In the genomic region with DNA sequence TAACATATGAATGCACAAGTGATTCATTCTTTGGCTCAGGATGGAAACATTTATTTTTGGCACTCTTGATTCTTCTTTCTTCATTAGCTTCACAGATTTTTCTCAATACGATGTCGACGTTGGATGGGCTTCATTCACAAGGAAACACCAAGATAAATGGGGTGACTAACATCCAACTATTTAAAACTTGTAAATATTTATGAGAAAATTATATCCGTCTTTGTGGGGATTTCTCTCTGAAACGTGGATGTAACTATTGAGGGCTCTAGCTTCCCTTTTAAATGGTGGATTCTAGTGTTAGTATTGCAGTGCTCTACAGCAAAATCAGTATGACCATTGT, we compare ENCODE assay signal across 12 cellular contexts. TPM values are rescaled to one million over a fixed set of nuclear protein-coding genes. Genes with fewer than 3 reads are reported as not detected.
"Had no signal": no experiment of that assay in that cellular context is flagged by ENCODE, and none has a peak within 500 bp of the region (broad histone marks: within the 10 kb centered on the region; RNA-seq: fewer than 3 reads in every experiment).

No MANE protein-coding gene starts in this region.

- H3K9me3 ChIP-seq: colonic mucosa, esophagus squamous epithelium had no signal

- H3K36me3 Mint-ChIP-seq: mesothelial cell of epicardium had no signal

- H3K4me3 Mint-ChIP-seq: mesothelial cell of epicardium, neural crest cell, T-helper 17 cell, WTC11 had no signal

- H3K4me1 ChIP-seq: colonic mucosa had no signal

- H3K36me3 ChIP-seq: colonic mucosa, esophagus squamous epithelium had no signal

- DNase-seq: activated CD4-positive, alpha-beta T cell treated with anti-CD3 and anti-CD28 coated beads, Interleukin-2, amount 50 U/mL, for 1 hour; activated naive CD4-positive, alpha-beta T cell treated with anti-CD3 and anti-CD28 coated beads, Interleukin-2, amount 50 U/mL, for 16 hours; aorta; caudate nucleus; colonic mucosa; esophagus squamous epithelium; stimulated activated CD4-positive, alpha-beta T cell treated with anti-CD3 and anti-CD28 coated beads, Interleukin-2, amount 100 ng/mL, for 48 hours; stimulated activated CD8-positive, alpha-beta memory T cell treated with anti-CD3 and anti-CD28 coated beads, Interleukin-4, amount 100 ng/mL, for 48 hours; T-helper 17 cell had no signal

- H3K27me3 Mint-ChIP-seq: T-helper 17 cell had no signal

- ATAC-seq: T-helper 17 cell, WTC11 had no signal

- H3K27ac Mint-ChIP-seq: mesothelial cell of epicardium, T-helper 17 cell, WTC11 had no signal

- H3K4me3 ChIP-seq: colonic mucosa, esophagus squamous epithelium had no signal

- H3K27me3 ChIP-seq: colonic mucosa, esophagus squamous epithelium had no signal

- H3K27ac ChIP-seq: colonic mucosa had no signal

RNA-seq across cellular contexts. Expression of gene CPM, which starts 27.2 kb away (rescaled TPM):
- total RNA-seq: neural crest cell had no signal
